Comparison of ENCODE assay signal across 21 cellular contexts in genomic region chr3:42367903-42368302, GRCh38. TPM values are rescaled to one million over a fixed set of nuclear protein-coding genes. Genes with fewer than 3 reads are reported as not detected.
DNase-seq lines count a peak whose midpoint lies in the region; ATAC-seq and TF ChIP-seq lines count a peak whose summit lies in the region.
"Had no signal": no experiment of that assay in that cellular context is flagged by ENCODE, and none has a peak within 500 bp of the region (broad histone marks: within the 10 kb centered on the region; RNA-seq: fewer than 3 reads in every experiment).

No MANE protein-coding gene starts in this region.

- peaks cover 13% of the 10 kb centered on the region; the same call in 1 of the 2 replicates for H3K9me3 ChIP-seq in NT2/D1 (ENCODE audit: insufficient read depth, low read length)
- H3K9me3 ChIP-seq in left lung, result no peaks in the 10 kb centered on the region
- H3K9me3 ChIP-seq: A549 had no signal

- no peak overlapping the region for H3K4ac ChIP-seq in mesendoderm (ENCODE audit: low read depth, low read length)

- no CpG with 5 or more reads among the region's 4 CpGs for WGBS in mesendoderm (ENCODE audit: extremely low coverage, insufficient coverage, low lambda C conversion rate)

- no peak for ATAC-seq in left lung
- ATAC-seq: A549, HCT116 had no signal

- TF ChIP-seq CTCF in dorsolateral prefrontal cortex (IDR thresholded peaks at IDR 0.05 in 54 of 56, conservative IDR thresholded peaks at IDR 0.05 in 2 of 56; ENCODE audit: low read depth in 1 of 56, partially characterized antibody in 56 of 56) (no peak), left lung (IDR thresholded peaks at IDR 0.05) (no peak)

- no peak overlapping the region for H2BK15ac ChIP-seq in mesendoderm (replicated peaks; ENCODE audit: low read depth)

- H2BK5ac ChIP-seq in mesendoderm (ENCODE audit: low read length), result no peak overlapping the region

- no peak overlapping the region for H3K23ac ChIP-seq in mesendoderm (ENCODE audit: low read length)

- no peak overlapping the region for H3K18ac ChIP-seq in mesendoderm (ENCODE audit: low read length)

- no peaks in the 10 kb centered on the region for H3K79me2 ChIP-seq in mesendoderm (ENCODE audit: control insufficient read depth, insufficient read depth, low read length)

- no peaks in the 10 kb centered on the region for H3K36me3 ChIP-seq in NT2/D1 (ENCODE audit: insufficient read depth, insufficient read length, low read length)
- no peaks in the 10 kb centered on the region for H3K36me3 ChIP-seq in mesendoderm (ENCODE audit: control insufficient read depth, insufficient read depth, low read length)
- no peaks in the 10 kb centered on the region for H3K36me3 ChIP-seq in left lung

- H3K27ac ChIP-seq in dorsolateral prefrontal cortex, result peak overlapping the region in 42 of 59 donors; percentile 20 to 95 (median 83)
- H3K27ac ChIP-seq in mesendoderm (ENCODE audit: low read depth, low read length), result no peak overlapping the region
- H3K27ac ChIP-seq in temporal lobe (ENCODE audit: low read depth, low read length), result peak overlapping the region; percentile 33
- H3K27ac ChIP-seq in left lung, result no peak overlapping the region
- H3K27ac ChIP-seq: A549, GM23248 had no signal

- no peak overlapping the region for H3K4me2 ChIP-seq in mesendoderm (ENCODE audit: low read length)
- H3K4me2 ChIP-seq: A549 had no signal

- no peak overlapping the region for H2BK120ac ChIP-seq in mesendoderm (ENCODE audit: low read depth, low read length)

- no peaks in the 10 kb centered on the region for H3K79me1 ChIP-seq in mesendoderm (ENCODE audit: low read length)

- no peak overlapping the region for H4K5ac ChIP-seq in mesendoderm (ENCODE audit: low read length)

- peaks cover 3% of the 10 kb centered on the region for H3K4me1 ChIP-seq in NT2/D1 (ENCODE audit: insufficient read depth, insufficient read length)
- no peaks in the 10 kb centered on the region for H3K4me1 ChIP-seq in mesendoderm (ENCODE audit: control insufficient read depth, low read depth, low read length)
- no peaks in the 10 kb centered on the region for H3K4me1 ChIP-seq in left lung
- H3K4me1 ChIP-seq: A549 had no signal

- H2AK5ac ChIP-seq in mesendoderm (ENCODE audit: low read length), result no peak overlapping the region

- no peak overlapping the region for H4K8ac ChIP-seq in mesendoderm (ENCODE audit: low read depth, low read length)

- H3K27me3 ChIP-seq in NT2/D1 (ENCODE audit: insufficient read depth, insufficient read length) (no peaks in the 10 kb centered on the region), dorsolateral prefrontal cortex (no peaks in the 10 kb centered on the region), mesendoderm (ENCODE audit: insufficient read depth, low read length, poor library complexity) (no peaks in the 10 kb centered on the region), left lung (peaks cover 0 to 4% of the 10 kb centered on the region in 2 donors)

- no peak overlapping the region for H3K9ac ChIP-seq in NT2/D1 (ENCODE audit: insufficient read length, low read depth)
- no peak overlapping the region for H3K9ac ChIP-seq in mesendoderm (ENCODE audit: low read length)
- H3K9ac ChIP-seq: GM23248 had no signal

- DNase-seq in NT2/D1 (ENCODE audit: low read depth, low spot score) (peak; percentile 15), dorsolateral prefrontal cortex (no peak), mesendoderm (peak; percentile 15), NCI-H1436 treated with DMSO at 0.1 percent for 48 hours (lab: John Stamatoyannopoulos, UW) (no peak), left lung (no peak)
- DNase-seq in activated CD4-positive, alpha-beta T cell treated with anti-CD3 and anti-CD28 coated beads, Interleukin-2, amount 50 U/mL, for 1 hour, result no peak
- DNase-seq: 8988T; ACHN; C1 segment of cervical spinal cord; Calu3; CD4-positive, alpha-beta memory T cell; COR-L47; DMS53; DMS79 treated with DMSO at 0.1 percent for 48 hours; GM23248; H9 had no signal

- intact Hi-C loops in dorsolateral prefrontal cortex (cut with DNase I) (no loop called here), left lung (cut with DNase I) (no loop called here)

- H3K4me3 ChIP-seq in NT2/D1 (ENCODE audit: insufficient read length, low read depth) (no peak overlapping the region), dorsolateral prefrontal cortex (no peak overlapping the region), mesendoderm (ENCODE audit: low read length) (no peak overlapping the region), left lung (no peak overlapping the region)
- H3K4me3 ChIP-seq: A549, GM23248 had no signal

- H3K56ac ChIP-seq in mesendoderm (ENCODE audit: low read length), result no peak overlapping the region

RNA-seq across cellular contexts. Expression of gene LYZL4, which starts 42.5 kb away (rescaled TPM):
- 1 to 10 TPM in 34 of 120 experiments, under 1 TPM in 42, not detected in 44; 0.56 to 2.5 (median 0.97) TPM for total RNA-seq in dorsolateral prefrontal cortex
- not detected for polyA plus RNA-seq in mesendoderm (2013, experiment 1 of 2)
- polyA plus RNA-seq in mesendoderm (2013, experiment 2 of 2), result not detected
- total RNA-seq in temporal lobe, result not detected
- not detected for total RNA-seq in left lung
- total RNA-seq: Calu3; CD4-positive, alpha-beta memory T cell; GM23248; H4; H9 had no signal
- polyA plus RNA-seq: A549; BJ; CD4-positive, alpha-beta memory T cell; GM23248 had no signal

Comparison
In these comparisons a context has a peak if more than half of its experiments do, and no peak if none do; other contexts are left out.
1. DNase-seq: peak in NT2/D1 (single experiment) and mesendoderm (single experiment); none in dorsolateral prefrontal cortex (0 of 10), NCI-H1436 treated with DMSO at 0.1 percent for 48 hours (single experiment), activated CD4-positive, alpha-beta T cell treated with anti-CD3 and anti-CD28 coated beads, Interleukin-2, amount 50 U/mL, for 1 hour (single experiment) and left lung (0 of 2).
2. H3K27ac ChIP-seq: peak in dorsolateral prefrontal cortex (42 of 59) and temporal lobe (single experiment); none in mesendoderm (single experiment) and left lung (0 of 2).